In genomic region chr12:95321516-95322246, GRCh38 we compare ENCODE assay signal across 1 cellular context.
TF ChIP-seq lines count a peak whose summit lies in the region.

No MANE protein-coding gene starts in this region.

TF ChIP-seq in GM23338, 12 proteins besides CTCF, POLR2A, EP300 and RAD21:
- TF ChIP-seq ZNF462 (CRISPR knock-in tag; IDR thresholded peaks at IDR 0.05) (no peak), ETS1 (IDR thresholded peaks at IDR 0.05) (no peak), EZH2 (IDR thresholded peaks at IDR 0.05; ENCODE audit: low read depth, unreplicated experiment) (no peak), POLR2AphosphoS5 (IDR thresholded peaks at IDR 0.05; ENCODE audit: low read depth) (no peak), REST (IDR thresholded peaks at IDR 0.05; ENCODE audit: unreplicated experiment) (no peak), STAT1 (IDR thresholded peaks at IDR 0.05; ENCODE audit: unreplicated experiment) (no peak), ZNF114 (CRISPR knock-in tag; IDR thresholded peaks at IDR 0.05) (no peak), NANOG (IDR thresholded peaks at IDR 0.05; ENCODE audit: borderline replicate concordance) (no peak), CREB1 (CRISPR knock-in tag; IDR thresholded peaks at IDR 0.05; ENCODE audit: low read depth) (no peak), ZNF331 (CRISPR knock-in tag; IDR thresholded peaks at IDR 0.05; ENCODE audit: low read depth) (no peak), JUNB (IDR thresholded peaks at IDR 0.05; ENCODE audit: unreplicated experiment) (no peak), EZH2phosphoT487 (IDR thresholded peaks at IDR 0.05; ENCODE audit: unreplicated experiment) (no peak)
TF ChIP-seq in GM23338: peak in this region for 0.
